9 cellular contexts compared by ENCODE assay signal in the genomic region with DNA sequence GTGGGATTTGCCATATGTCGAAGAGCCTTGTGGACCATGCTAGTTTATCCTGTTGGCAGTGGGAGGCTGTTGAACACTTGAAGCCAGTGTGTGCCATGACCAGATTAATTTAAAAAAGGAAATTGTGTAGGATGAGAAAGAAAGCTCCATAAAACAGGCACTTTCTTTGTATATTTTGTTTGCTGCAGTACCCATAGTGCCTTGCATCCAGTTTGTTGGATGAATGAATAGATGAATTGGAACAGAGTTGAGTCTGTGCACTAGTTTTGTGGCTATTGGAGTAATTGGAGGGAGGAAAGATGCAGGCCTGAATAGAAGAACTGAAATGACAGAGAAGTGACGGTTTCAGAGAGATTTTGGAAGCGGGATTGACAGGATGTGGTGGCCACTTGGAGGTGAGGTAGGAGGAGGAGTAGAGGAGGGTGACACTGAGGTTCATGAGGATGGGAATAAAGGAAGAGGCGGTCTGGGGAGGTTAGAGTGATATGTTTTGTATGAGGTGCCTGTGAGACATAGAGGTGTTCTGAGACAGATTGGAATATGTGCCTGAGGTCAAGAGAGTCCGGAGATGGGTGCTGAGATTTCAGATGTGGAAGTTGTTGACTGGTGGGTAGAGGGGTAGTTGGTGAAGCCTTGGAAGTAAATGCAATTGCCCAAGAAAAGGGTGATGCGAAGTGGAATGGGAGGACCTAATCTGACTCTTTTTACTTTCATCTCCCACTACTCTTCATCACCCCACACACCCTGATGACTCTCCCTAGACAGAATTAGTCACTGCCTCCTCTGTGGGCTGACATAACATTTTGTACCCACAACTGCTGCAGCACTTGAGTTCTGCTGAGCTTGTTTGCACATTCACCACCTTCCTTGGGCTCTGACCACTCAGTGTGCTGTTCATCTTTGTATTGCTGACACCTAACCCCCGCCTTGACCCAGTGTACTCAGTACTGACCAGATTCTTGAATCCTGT. TPM values are rescaled to one million over a fixed set of nuclear protein-coding genes. Genes with fewer than 3 reads are reported as not detected.
DNase-seq lines count a peak whose midpoint lies in the region; ATAC-seq and TF ChIP-seq lines count a peak whose summit lies in the region.
"Had no signal": no experiment of that assay in that cellular context is flagged by ENCODE, and none has a peak within 500 bp of the region (broad histone marks: within the 10 kb centered on the region; RNA-seq: fewer than 3 reads in every experiment).

No MANE protein-coding gene starts in this region.

- peak; percentile 92 for ATAC-seq in activated CD8-positive, alpha-beta T cell treated with anti-CD3 and anti-CD28 coated beads for 36 hours
- ATAC-seq in GM18867 (IDR thresholded peaks at IDR 0.05; ENCODE audit: unreplicated experiment) = no peak
- ATAC-seq: left colon had no signal

- peaks cover 0 to 47% (median 31%) of the 10 kb centered on the region in 4 donors for H3K4me1 ChIP-seq in sigmoid colon

- CTCF ChIA-PET in activated CD8-positive, alpha-beta T cell treated with anti-CD3 and anti-CD28 coated beads for 36 hours (lab: Charles Lee) = interaction anchor here (1.2 to 3.0 kb wide), 5 partner anchors 56 to 216 kb away, joined by 3 to 9 read pairs (median 6); a partner anchor contains a TSS

- peaks cover 76% of the 10 kb centered on the region for H3K4me1 Mint-ChIP-seq in activated CD8-positive, alpha-beta T cell treated with anti-CD3 and anti-CD28 coated beads for 36 hours (ENCODE audit: low read depth)

- no peaks in the 10 kb centered on the region for H3K9me3 ChIP-seq in sigmoid colon

- no peaks in the 10 kb centered on the region for H3K27me3 Mint-ChIP-seq in activated CD8-positive, alpha-beta T cell treated with anti-CD3 and anti-CD28 coated beads for 36 hours

- no peak for TF ChIP-seq EP300 in sigmoid colon (IDR thresholded peaks at IDR 0.05)

- H3K27ac Mint-ChIP-seq in activated CD8-positive, alpha-beta T cell treated with anti-CD3 and anti-CD28 coated beads for 36 hours = peak overlapping the region; percentile 89

- no peaks in the 10 kb centered on the region for H3K27me3 ChIP-seq in sigmoid colon

- no peak overlapping the region for H3K4me3 ChIP-seq in fibroblast of mammary gland (ENCODE audit: control insufficient read depth, low read depth, low read length)
- no peak overlapping the region for H3K4me3 ChIP-seq in sigmoid colon

- peaks cover 60% of the 10 kb centered on the region for H3K36me3 Mint-ChIP-seq in activated CD8-positive, alpha-beta T cell treated with anti-CD3 and anti-CD28 coated beads for 36 hours (ENCODE audit: low read depth)

- peak overlapping the region; percentile 46 for H3K4me3 Mint-ChIP-seq in activated CD8-positive, alpha-beta T cell treated with anti-CD3 and anti-CD28 coated beads for 36 hours

- no peaks in the 10 kb centered on the region for H3K9me3 Mint-ChIP-seq in activated CD8-positive, alpha-beta T cell treated with anti-CD3 and anti-CD28 coated beads for 36 hours

- no peak overlapping the region for H3K27ac ChIP-seq in sigmoid colon

- 77 to 92% methylated on average over 7 of the region's 7 CpGs for WGBS in sigmoid colon, 2 donors

- peaks cover 0 to 8% (median 0%) of the 10 kb centered on the region in 4 donors for H3K36me3 ChIP-seq in sigmoid colon

- POLR2A ChIA-PET in activated CD8-positive, alpha-beta T cell treated with anti-CD3 and anti-CD28 coated beads for 36 hours (lab: Charles Lee) = interaction anchor here (0.6 to 1.5 kb wide), 3 partner anchors 17 to 177 kb away, joined by 3 to 4 read pairs (median 4); no protein-coding TSS in a partner anchor

- no peak for TF ChIP-seq CTCF in activated CD8-positive, alpha-beta T cell treated with anti-CD3 and anti-CD28 coated beads for 36 hours (IDR thresholded peaks at IDR 0.05)
- TF ChIP-seq CTCF in fibroblast of mammary gland (conservative IDR thresholded peaks at IDR 0.05; ENCODE audit: control insufficient read depth, insufficient read depth, low read depth, low read length) = no peak
- no peak for TF ChIP-seq CTCF in GM13976 (IDR thresholded peaks at IDR 0.05; ENCODE audit: borderline replicate concordance, control extremely low read depth, extremely low read depth, insufficient read depth, missing control alignments)
- TF ChIP-seq CTCF in sigmoid colon (IDR thresholded peaks at IDR 0.05) = no peak

- TF ChIP-seq POLR2A in sigmoid colon (IDR thresholded peaks at IDR 0.05) = no peak

- DNase-seq in HK-2 (ENCODE audit: unreplicated experiment) (peak; percentile 25), fibroblast of mammary gland (ENCODE audit: low read depth) (peak; percentile 89), GM13976 (ENCODE audit: low spot score) (no peak), sigmoid colon (no peak), NCI-H2196 treated with DMSO at 0.1 percent for 48 hours (lab: John Stamatoyannopoulos, UW; ENCODE audit: unreplicated experiment) (no peak)
- peak; percentile 76 for DNase-seq in activated CD8-positive, alpha-beta T cell treated with anti-CD3 and anti-CD28 coated beads for 36 hours
- peak; percentile 24 to 72 for DNase-seq in stimulated activated CD4-positive, alpha-beta T cell treated with anti-CD3 and anti-CD28 coated beads, Interleukin-4, amount 100 ng/mL, for 4 hours
- DNase-seq: left colon had no signal

- in situ Hi-C loops in GM13976 (cut with MboI; ENCODE audit: low sequenced_read_pairs, unreplicated experiment) = no loop called here

- intact Hi-C loops in activated CD8-positive, alpha-beta T cell treated with anti-CD3 and anti-CD28 coated beads for 36 hours (cut with micrococcal nuclease) = no loop called here
- intact Hi-C loops in sigmoid colon (cut with DNase I) = loop anchor here (10.0 kb wide), 1 partner anchor 153 kb away; no protein-coding TSS in a partner anchor

RNA-seq across cellular contexts. Expression of a gene that starts 5.1 kb away (rescaled TPM):
- total RNA-seq in activated CD8-positive, alpha-beta T cell treated with anti-CD3 and anti-CD28 coated beads for 36 hours = 100 to 1,000 TPM in 1 of 2 experiments, 10 to 100 TPM in 1; 96.4 to 103 TPM
- total RNA-seq in sigmoid colon = 10 to 100 TPM; 31.6 to 48.1 (median 39.3) TPM
- polyA plus RNA-seq in sigmoid colon = 100 to 1,000 TPM in 1 of 3 donors, 10 to 100 TPM in 2; 89.3 to 132 (median 96.7) TPM

RNA-seq across cellular contexts. Expression of a gene that starts 39.0 kb away (rescaled TPM):
- total RNA-seq in activated CD8-positive, alpha-beta T cell treated with anti-CD3 and anti-CD28 coated beads for 36 hours = under 1 TPM; 0.11 to 0.27 TPM
- total RNA-seq in sigmoid colon = over 10,000 TPM in 1 of 4 donors, 1,000 to 10,000 TPM in 3; 3,612 to 10,290 (median 5,643) TPM
- 100 to 1,000 TPM in 2 of 3 donors, 10 to 100 TPM in 1; 16.9 to 441 (median 104) TPM for polyA plus RNA-seq in sigmoid colon

RNA-seq across cellular contexts. Expression of a gene that starts 52.9 kb away (rescaled TPM):
- 10 to 100 TPM; 15.5 to 16.4 TPM for total RNA-seq in activated CD8-positive, alpha-beta T cell treated with anti-CD3 and anti-CD28 coated beads for 36 hours
- 1 to 10 TPM; 3.1 to 5.8 (median 3.6) TPM for total RNA-seq in sigmoid colon
- polyA plus RNA-seq in sigmoid colon = 1 to 10 TPM; 1.8 to 9.6 (median 2.5) TPM

Comparison
In these comparisons a context has a peak if more than half of its experiments do, and no peak if none do; other contexts are left out.
1. DNase-seq: peak in HK-2 (single experiment), activated CD8-positive, alpha-beta T cell treated with anti-CD3 and anti-CD28 coated beads for 36 hours (single experiment), fibroblast of mammary gland (single experiment) and stimulated activated CD4-positive, alpha-beta T cell treated with anti-CD3 and anti-CD28 coated beads, Interleukin-4, amount 100 ng/mL, for 4 hours (2 of 2); none in GM13976 (single experiment), sigmoid colon (single experiment) and NCI-H2196 treated with DMSO at 0.1 percent for 48 hours (single experiment).
2. RNA of a gene that starts 39.0 kb away (total RNA-seq): 3,612 to 10,290 TPM in sigmoid colon; 0.11 to 0.27 TPM in activated CD8-positive, alpha-beta T cell treated with anti-CD3 and anti-CD28 coated beads for 36 hours; every median in the first group is over 1,000 times any median in the second.